Comparison of ENCODE assay signal across 8 cellular contexts in the genomic region with DNA sequence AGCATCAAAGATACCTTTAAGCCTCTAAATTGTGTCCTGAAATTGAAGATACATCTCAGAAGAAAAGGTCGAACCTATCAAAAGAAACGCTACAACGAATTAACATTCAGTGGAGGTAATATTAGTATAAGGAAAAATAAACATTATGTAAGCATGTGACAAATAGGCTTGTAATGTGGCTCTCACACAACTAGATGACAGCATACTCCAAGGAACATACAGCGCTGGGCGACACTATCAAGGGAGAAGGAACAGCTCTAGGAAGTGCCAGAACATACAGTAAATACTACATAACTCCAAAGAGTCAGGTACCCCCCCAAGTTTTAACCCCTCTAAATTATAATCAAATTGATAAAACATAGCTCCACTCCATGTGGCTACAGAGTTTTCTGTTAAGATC.
DNase-seq lines count a peak whose midpoint lies in the region; ATAC-seq, FAIRE-seq and TF ChIP-seq lines count a peak whose summit lies in the region.

No MANE protein-coding gene starts in this region.

- no peak overlapping the region for H3K9ac ChIP-seq in Loucy (ENCODE audit: low read depth, low read length, poor library complexity, severe bottlenecking)

- ATAC-seq in HG03432 (IDR thresholded peaks at IDR 0.05; ENCODE audit: unreplicated experiment) (no peak), HG02884 (IDR thresholded peaks at IDR 0.05; ENCODE audit: unreplicated experiment) (no peak)

- H3K9me3 ChIP-seq in Loucy (ENCODE audit: insufficient read depth, low read depth, low read length) (no peaks in the 10 kb centered on the region), stomach (no peaks in the 10 kb centered on the region)

- H3K4me3 ChIP-seq in Loucy (ENCODE audit: low read length, poor library complexity, severe bottlenecking) = no peak overlapping the region
- H3K4me3 ChIP-seq in stomach = peak overlapping the region in 2 of 4 donors; percentile 13 to 27

- H3F3A ChIP-seq in Loucy (ENCODE audit: low read depth) = no peaks in the 10 kb centered on the region

- H3K27me3 ChIP-seq in Loucy (ENCODE audit: insufficient read depth, low read length, poor library complexity, severe bottlenecking) = no peaks in the 10 kb centered on the region
- H3K27me3 ChIP-seq in stomach = peaks cover 0 to 10% (median 0%) of the 10 kb centered on the region in 3 donors

- 31 to 53% (median 37%) methylated on average over 5 of the region's 5 CpGs for WGBS in stomach, 5 donors

- no peak for TF ChIP-seq POLR2A in stomach (IDR thresholded peaks at IDR 0.05)

- no peak overlapping the region for H2AFZ ChIP-seq in Loucy (ENCODE audit: low read length)

- FAIRE-seq in D721Med (lab: Jason Lieb, UNC) = no peak

- H3K27ac ChIP-seq in stomach = no peak overlapping the region

- no peak for TF ChIP-seq EP300 in stomach (IDR thresholded peaks at IDR 0.05)

- no peaks in the 10 kb centered on the region for H3K9me2 ChIP-seq in Loucy (replicated peaks; ENCODE audit: low read depth, low read length)

- H3K36me3 ChIP-seq in Loucy (ENCODE audit: insufficient read depth, low read length) (no peaks in the 10 kb centered on the region), stomach (no peaks in the 10 kb centered on the region)

- DNase-seq in D721Med (ENCODE audit: insufficient read length, low spot score) = no peak
- DNase-seq in OCI-M1 (lab: John Stamatoyannopoulos, UW) = peak; percentile 24
- DNase-seq in fibroblast of peridontal ligament (ENCODE audit: extremely low read depth) = peak; percentile 54
- peak; percentile 58 for DNase-seq in stomach
- no peak for DNase-seq in activated CD4-positive, alpha-beta T cell treated with anti-CD3 and anti-CD28 coated beads, Interleukin-2, amount 50 U/mL, for 48 hours

- TF ChIP-seq CTCF in D721Med (IDR thresholded peaks at IDR 0.05; ENCODE audit: insufficient read depth, missing control alignments) (peak; percentile 85), Loucy (conservative IDR thresholded peaks at IDR 0.05; ENCODE audit: low read length) (peak; percentile 65), stomach (IDR thresholded peaks at IDR 0.05) (peak in 5 of 7 experiments; percentile 29 to 90 (median 46))

- no peaks in the 10 kb centered on the region for H4K20me1 ChIP-seq in Loucy (ENCODE audit: insufficient read depth, low read length, poor library complexity, severe bottlenecking)

- H3K4me1 ChIP-seq in Loucy (ENCODE audit: insufficient read depth, low read length, poor library complexity, severe bottlenecking) (peaks cover 10% of the 10 kb centered on the region), stomach (peaks cover 0 to 16% (median 4%) of the 10 kb centered on the region in 4 donors)

- H3K79me2 ChIP-seq in Loucy (ENCODE audit: insufficient read depth, low read length) = no peaks in the 10 kb centered on the region

- intact Hi-C loops in stomach (cut with DNase I; ENCODE audit: low total_unique reads) = loop anchor here (10.0 kb wide), 1 partner anchor 1927 kb away; no protein-coding TSS in a partner anchor

- H3K4me2 ChIP-seq in Loucy (ENCODE audit: low read depth, low read length, poor library complexity, severe bottlenecking) = no peak overlapping the region

Comparison
In these comparisons a context has a peak if more than half of its experiments do, and no peak if none do; other contexts are left out.
1. DNase-seq: peak in OCI-M1 (single experiment), fibroblast of peridontal ligament (single experiment) and stomach (single experiment); none in D721Med (single experiment) and activated CD4-positive, alpha-beta T cell treated with anti-CD3 and anti-CD28 coated beads, Interleukin-2, amount 50 U/mL, for 48 hours (0 of 2).
2. Peak in every context shown above with its lines, with median percentiles within 50 percentile points of each other: CTCF ChIP-seq.